9 cellular contexts compared by ENCODE assay signal in the genomic region with DNA sequence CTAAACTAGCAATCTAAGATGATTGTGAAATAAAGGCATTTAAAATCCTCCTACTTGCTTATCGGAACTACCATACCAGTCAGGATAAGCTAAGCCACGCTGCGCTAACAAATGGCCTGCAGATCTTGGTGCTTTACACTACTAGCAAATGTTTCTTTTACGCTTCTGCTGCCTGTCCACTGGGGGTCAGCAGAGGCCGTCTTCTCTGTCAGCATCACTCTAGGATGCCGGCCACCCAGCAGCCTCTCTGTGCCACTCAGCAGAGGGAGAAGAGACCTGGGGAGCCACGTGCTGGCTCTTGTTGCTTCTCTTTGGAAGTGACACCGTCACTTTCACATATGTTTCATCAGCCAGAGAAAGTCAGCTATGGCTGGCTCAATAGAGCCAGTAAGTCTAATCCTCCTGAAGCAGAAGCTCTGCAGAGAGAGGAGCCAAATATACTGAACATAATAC. TPM values are rescaled to one million over a fixed set of nuclear protein-coding genes. Genes with fewer than 3 reads are reported as not detected.
DNase-seq lines count a peak whose midpoint lies in the region; ATAC-seq, FAIRE-seq and TF ChIP-seq lines count a peak whose summit lies in the region.
"Had no signal": no experiment of that assay in that cellular context is flagged by ENCODE, and none has a peak within 500 bp of the region (broad histone marks: within the 10 kb centered on the region; RNA-seq: fewer than 3 reads in every experiment).

No MANE protein-coding gene starts in this region.

- no peaks in the 10 kb centered on the region for H3K79me2 ChIP-seq in K562 (ENCODE audit: control insufficient read depth, insufficient read depth, low read length)

- in situ Hi-C loops in K562 (cut with MboI), result loop anchor here (10.0 kb wide), 1 partner anchor 443 kb away; the partner anchor contains the start of gene PRLH

- FAIRE-seq in K562 (lab: Jason Lieb, UNC), result no peak
- FAIRE-seq: colon had no signal

- H3K4me1 ChIP-seq in K562 (replicated peaks in 1 of 2; ENCODE audit: control insufficient read depth in 2 of 2, insufficient read depth in 2 of 2, low read length in 2 of 2), result no peaks in the 10 kb centered on the region

- 2% methylated on average over 6 of the region's 8 CpGs for WGBS in K562 (ENCODE audit: insufficient coverage, low coverage, missing lambda C conversion rate)

- no peak for TF ChIP-seq EP300 in K562 (IDR thresholded peaks at IDR 0.05; ENCODE audit: low read length)

- TF ChIP-seq POLR2A in K562 (conservative IDR thresholded peaks at IDR 0.05), result no peak

- no peak overlapping the region for H3K4me2 ChIP-seq in K562 (ENCODE audit: insufficient read depth, low read length)

- TF ChIP-seq CTCF in K562 (IDR thresholded peaks at IDR 0.05 in 2 of 3, conservative IDR thresholded peaks at IDR 0.05 in 1 of 3; ENCODE audit: insufficient read depth in 2 of 3, low read depth in 1 of 3, low read length in 3 of 3), result peak; percentile 42 to 56 (median 44); a peak in 5 of 6 replicates
- peak; percentile 84 for TF ChIP-seq CTCF in kidney epithelial cell (IDR thresholded peaks at IDR 0.05; ENCODE audit: insufficient read depth, low read length, poor library complexity, severe bottlenecking)

- H2AFZ ChIP-seq in K562 (ENCODE audit: low read depth, low read length), result no peak overlapping the region

- H3K9me1 ChIP-seq in K562 (ENCODE audit: control insufficient read depth, insufficient read depth, low read length), result no peaks in the 10 kb centered on the region

- H3K36me3 ChIP-seq in K562 (ENCODE audit: control insufficient read depth, insufficient read depth, low read length) (no peaks in the 10 kb centered on the region), kidney epithelial cell (ENCODE audit: control insufficient read depth, insufficient read depth, low read length) (no peaks in the 10 kb centered on the region)

- intact Hi-C loops in K562 (cut with micrococcal nuclease), result no loop called here

- CTCF ChIA-PET in K562 (lab: Yijun Ruan, JAX; ENCODE audit: low intra/inter-chr PET ratio), result no interaction called here

- no TSS peak for BruUV-seq in K562 (replicated peaks; lab: Mats Ljungman, UMichigan)

- TF ChIP-seq RAD21 in K562 (CRISPR knock-in tag; conservative IDR thresholded peaks at IDR 0.05 in 1 of 2, IDR thresholded peaks at IDR 0.05 in 1 of 2), result peak in 1 of 2 experiments; percentile 54; a peak in 2 of 4 replicates

- no peak overlapping the region for H3K9ac ChIP-seq in K562 (ENCODE audit: insufficient read depth in 1 of 2, low read depth in 2 of 2, low read length in 2 of 2)

- DNase-seq in NCI-H2171 treated with DMSO at 0.1 percent for 48 hours (lab: John Stamatoyannopoulos, UW) (peak; percentile 50), NCI-H2171 (lab: John Stamatoyannopoulos, UW) (no peak), Kasumi-1 (lab: John Stamatoyannopoulos, UW) (peak; percentile 30 to 40), SW480 (ENCODE audit: low spot score) (peak; percentile 81), K562 (ENCODE audit: extremely low read depth in 1 of 4, low spot score in 3 of 4) (peak; percentile 38 to 42 (median 41)), kidney epithelial cell (ENCODE audit: low read depth) (peak; percentile 44)
- peak; percentile 46 to 63 (median 46) for DNase-seq in stimulated activated CD4-positive, alpha-beta T cell treated with anti-CD3 and anti-CD28 coated beads, TNF-alpha, amount 100 ng/mL, for 48 hours (ENCODE audit: low read depth in 3 of 3)

- ATAC-seq in K562 (peak; percentile 90), GM18868 (IDR thresholded peaks at IDR 0.05; ENCODE audit: unreplicated experiment) (no peak)

- H4K20me1 ChIP-seq in K562 (replicated peaks; ENCODE audit: control insufficient read depth, insufficient read depth, low read length), result no peaks in the 10 kb centered on the region

- no peak overlapping the region for H3K27ac ChIP-seq in K562 (ENCODE audit: extremely low read depth, low read depth, low read length)

- no peaks in the 10 kb centered on the region for H3K9me3 ChIP-seq in K562 (replicated peaks; ENCODE audit: control insufficient read depth, insufficient read depth, low read depth, low read length)

- POLR2A ChIA-PET in K562 (lab: Yijun Ruan, JAX), result no interaction called here

- H3K27me3 ChIP-seq in K562 (ENCODE audit: control insufficient read depth in 2 of 2, insufficient read depth in 2 of 2, low read length in 2 of 2), result no peaks in the 10 kb centered on the region; a peak in 1 of 5 replicates
- H3K27me3 ChIP-seq in kidney epithelial cell (ENCODE audit: control insufficient read depth, insufficient read depth, low read length), result no peaks in the 10 kb centered on the region

- no peak overlapping the region for H3K4me3 ChIP-seq in K562
- H3K4me3 ChIP-seq in kidney epithelial cell (ENCODE audit: low read depth, low read length), result no peak overlapping the region

TF ChIP-seq in K562, 482 proteins besides CTCF, POLR2A, EP300 and RAD21 (continues in another document):
- TF ChIP-seq FIP1L1 (IDR thresholded peaks at IDR 0.05; ENCODE audit: low read depth, low read length, poor library complexity, severe bottlenecking) (no peak), KDM1A (IDR thresholded peaks at IDR 0.05) (no peak), RBM25 (IDR thresholded peaks at IDR 0.05; ENCODE audit: low read depth, low read length, severe bottlenecking) (peak; percentile 53), GATA2 (CRISPR knock-in tag; IDR thresholded peaks at IDR 0.05) (no peak), SP2 (IDR thresholded peaks at IDR 0.05; ENCODE audit: extremely low read depth, low read depth, low read length, poor library complexity, severe bottlenecking) (peak; percentile 13), RBM14 (IDR thresholded peaks at IDR 0.05; ENCODE audit: borderline replicate concordance, insufficient read depth, low read depth, low read length) (no peak), FOXA1 (IDR thresholded peaks at IDR 0.05; ENCODE audit: borderline replicate concordance) (no peak), ZNF12 (CRISPR knock-in tag; IDR thresholded peaks at IDR 0.05) (peak; percentile 99)
- TF ChIP-seq, protein P1, sequence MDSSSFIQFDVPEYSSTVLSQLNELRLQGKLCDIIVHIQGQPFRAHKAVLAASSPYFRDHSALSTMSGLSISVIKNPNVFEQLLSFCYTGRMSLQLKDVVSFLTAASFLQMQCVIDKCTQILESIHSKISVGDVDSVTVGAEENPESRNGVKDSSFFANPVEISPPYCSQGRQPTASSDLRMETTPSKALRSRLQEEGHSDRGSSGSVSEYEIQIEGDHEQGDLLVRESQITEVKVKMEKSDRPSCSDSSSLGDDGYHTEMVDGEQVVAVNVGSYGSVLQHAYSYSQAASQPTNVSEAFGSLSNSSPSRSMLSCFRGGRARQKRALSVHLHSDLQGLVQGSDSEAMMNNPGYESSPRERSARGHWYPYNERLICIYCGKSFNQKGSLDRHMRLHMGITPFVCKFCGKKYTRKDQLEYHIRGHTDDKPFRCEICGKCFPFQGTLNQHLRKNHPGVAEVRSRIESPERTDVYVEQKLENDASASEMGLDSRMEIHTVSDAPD (CRISPR knock-in tag; IDR thresholded peaks at IDR 0.05), result no peak

RNA-seq across cellular contexts. Expression of gene COPS8, which starts 36.6 kb away (rescaled TPM):
- total RNA-seq in K562 (2011; cell fraction: chromatin; rRNA removed; ENCODE audit: low replicate concordance), result 11.4 and 23.7 TPM in 2 replicates
- 7.7 and 8.7 TPM in 2 replicates for total RNA-seq in K562 (2011; cell fraction: nucleolus; rRNA removed)
- 14.3 and 22.3 TPM in 2 replicates for total RNA-seq in K562 (2011; cell fraction: nucleoplasm; rRNA removed)
- total RNA-seq in K562 (2014; rRNA removed) (52.5 and 58.9 TPM in 2 replicates), K562 (2014; rRNA removed; fragmentation: Illumina TruSeq; extraction: Trizol) (35.0 and 40.4 TPM in 2 replicates), K562 (2015; rRNA removed; fragmentation: Illumina TruSeq; extraction: Trizol) (32.3 and 38.7 TPM in 2 replicates), K562 (2021) (28.2 and 30.0 TPM in 2 replicates), kidney epithelial cell (114 and 156 TPM in 2 replicates)
- polyA plus RNA-seq in K562 (2011; rRNA removed) (56.0 and 72.8 TPM in 2 replicates), K562 (2014; fragmentation: Illumina TruSeq; extraction: Trizol) (35.3 and 46.0 TPM in 2 replicates), K562 (2014; fragmentation: Nextera tagmentation; extraction: Ambion mirVana) (10 to 100 TPM; 72.8 to 97.3 TPM), K562 (2014; rRNA removed) (59.4 and 82.9 TPM in 2 replicates)
- polyA plus RNA-seq in K562 (2011; cell fraction: cytosol; rRNA removed), result 21.4 and 48.1 TPM in 2 replicates
- polyA plus RNA-seq in K562 (2011; cell fraction: nucleus; rRNA removed), result 25.9 and 33.8 TPM in 2 replicates
- 21.1 and 21.8 TPM in 2 replicates for polyA plus RNA-seq in K562 (2012)
- 25.3 and 26.2 TPM in 2 replicates for polyA minus RNA-seq in K562 (2011; rRNA and poly(A)+ RNA removed)
- polyA minus RNA-seq in K562 (2011; cell fraction: cytosol; rRNA and poly(A)+ RNA removed), result 13.5 and 13.8 TPM in 2 replicates
- polyA minus RNA-seq in K562 (2011; cell fraction: nucleus; rRNA and poly(A)+ RNA removed), result 9.8 and 16.6 TPM in 2 replicates
